In genomic region chr15:85755942-85756341, GRCh38 we compare ENCODE assay signal across 16 cellular contexts.
"Had no signal": no experiment of that assay in that cellular context is flagged by ENCODE, and none has a peak within 500 bp of the region (broad histone marks: within the 10 kb centered on the region; RNA-seq: fewer than 3 reads in every experiment).

No MANE protein-coding gene starts in this region.

- H3K36me3 ChIP-seq: neutrophil, upper lobe of right lung had no signal

- DNase-seq: activated B cell treated with CpG ODN at 0.5 μM for 24 hours; activated CD4-positive, alpha-beta T cell treated with anti-CD3 and anti-CD28 coated beads, Interleukin-2, amount 10 ng/mL, durations not matched to agents 24 days and 14 days; activated CD8-positive, alpha-beta memory T cell treated with anti-CD3 and anti-CD28 coated beads, Interleukin-2, amount 50 U/mL, for 4 hours; activated CD8-positive, alpha-beta T cell treated with anti-CD3 and anti-CD28 coated beads, Interleukin-2, amount 10 ng/mL, durations not matched to agents 7 days and 5 days; activated gamma-delta T cell; activated T-cell treated with anti-CD3 and anti-CD28 coated beads, Interleukin-2, amount 50 U/mL, for 48 hours; effector memory CD8-positive, alpha-beta T cell; hippocampal formation; natural killer cell; SIG-M5; T-cell; upper lobe of right lung had no signal

- H3K27ac ChIP-seq: ascending aorta, neutrophil, parathyroid adenoma, upper lobe of right lung had no signal

- H3K4me3 ChIP-seq: ascending aorta, upper lobe of right lung had no signal

- ATAC-seq: activated CD8-positive, alpha-beta T cell treated with anti-CD3 and anti-CD28 coated beads, Interleukin-2, amount 10 ng/mL, durations not matched to agents 7 days and 5 days; effector memory CD8-positive, alpha-beta T cell; natural killer cell; SK-N-SH treated with all-trans-retinoic acid at 6 μM for 48 hours; T-cell; upper lobe of right lung had no signal

- H3K9me3 ChIP-seq: ascending aorta, neutrophil, upper lobe of right lung had no signal

- H3K4me1 ChIP-seq: parathyroid adenoma had no signal

- H3K27me3 ChIP-seq: ascending aorta, upper lobe of right lung had no signal
